30 cellular contexts compared by ENCODE assay signal in genomic region chr15:42233107-42233506, GRCh38.
"Had no signal": no experiment of that assay in that cellular context is flagged by ENCODE, and none has a peak within 500 bp of the region (broad histone marks: within the 10 kb centered on the region; RNA-seq: fewer than 3 reads in every experiment).

No MANE protein-coding gene starts in this region.

- H3K27ac ChIP-seq: adrenal gland, ascending aorta, cardiac muscle cell, coronary artery, parathyroid adenoma, suprapubic skin, tibial artery had no signal

- H3K4me3 ChIP-seq: adrenal gland, ascending aorta, cardiac muscle cell, coronary artery, spleen, suprapubic skin, tibial artery had no signal

- H3K9me3 Mint-ChIP-seq: activated B cell treated with CpG ODN at 0.5 μM for 24 hours; brain; effector memory CD8-positive, alpha-beta T cell; naive thymus-derived CD4-positive, alpha-beta T cell; neural crest cell; T-helper 1 cell treated with Interleukin-12 subunit alpha and Interleukin-12 subunit beta and Interleukin-4 antibody, amounts not matched to agents 30 μg/mL and 1 μg/mL, for 36 hours had no signal

- H3K4me1 ChIP-seq: adrenal gland, ascending aorta, spleen, suprapubic skin, tibial artery had no signal

- H3K4me3 Mint-ChIP-seq: activated B cell treated with CpG ODN at 0.5 μM for 24 hours; activated CD4-positive, alpha-beta T cell treated with anti-CD3 and anti-CD28 coated beads for 36 hours; brain; effector memory CD8-positive, alpha-beta T cell; naive thymus-derived CD4-positive, alpha-beta T cell; neural crest cell; T-helper 1 cell treated with Interleukin-12 subunit alpha and Interleukin-12 subunit beta and Interleukin-4 antibody, amounts not matched to agents 30 μg/mL and 1 μg/mL, for 36 hours had no signal

- H3K9me3 ChIP-seq: adrenal gland, ascending aorta, spleen, suprapubic skin, tibial artery had no signal

- DNase-seq: activated B cell treated with CpG ODN at 0.5 μM for 24 hours; activated CD4-positive, alpha-beta T cell treated with anti-CD3 and anti-CD28 coated beads for 36 hours; activated CD4-positive, alpha-beta T cell treated with anti-CD3 and anti-CD28 coated beads, Interleukin-2, amount 50 U/mL, for 48 hours; activated CD8-positive, alpha-beta memory T cell treated with anti-CD3 and anti-CD28 coated beads for 24 hours; activated gamma-delta T cell treated with Interleukin-2 at 50 U/mL for 16 hours; activated naive CD4-positive, alpha-beta T cell treated with anti-CD3 and anti-CD28 coated beads, Interleukin-2, amount 50 U/mL, for 16 hours; adrenal gland; effector memory CD8-positive, alpha-beta T cell; foreskin fibroblast; head of caudate nucleus; hippocampal formation; left cardiac atrium; midbrain; naive thymus-derived CD4-positive, alpha-beta T cell; occipital lobe; right cardiac atrium; spleen; stimulated activated naive CD4-positive, alpha-beta T cell; SW 1271; T-helper 9 cell; tibial artery had no signal

- H3K27ac Mint-ChIP-seq: activated B cell treated with CpG ODN at 0.5 μM for 24 hours; activated CD4-positive, alpha-beta T cell treated with anti-CD3 and anti-CD28 coated beads for 36 hours; effector memory CD8-positive, alpha-beta T cell; T-helper 1 cell treated with Interleukin-12 subunit alpha and Interleukin-12 subunit beta and Interleukin-4 antibody, amounts not matched to agents 30 μg/mL and 1 μg/mL, for 36 hours had no signal

- ATAC-seq: activated CD4-positive, alpha-beta T cell treated with anti-CD3 and anti-CD28 coated beads for 36 hours; effector memory CD8-positive, alpha-beta T cell; esophagus mucosa; left cardiac atrium; naive thymus-derived CD4-positive, alpha-beta T cell; right cardiac atrium had no signal

- H3K4me1 Mint-ChIP-seq: activated B cell treated with CpG ODN at 0.5 μM for 24 hours; activated CD4-positive, alpha-beta T cell treated with anti-CD3 and anti-CD28 coated beads for 36 hours; brain; neural crest cell had no signal

- H3K27me3 ChIP-seq: adrenal gland, ascending aorta, cardiac muscle cell, spleen, suprapubic skin, tibial artery had no signal

- H3K27me3 Mint-ChIP-seq: activated B cell treated with CpG ODN at 0.5 μM for 24 hours; activated CD4-positive, alpha-beta T cell treated with anti-CD3 and anti-CD28 coated beads for 36 hours; brain; effector memory CD8-positive, alpha-beta T cell; naive thymus-derived CD4-positive, alpha-beta T cell had no signal
